ENCODE assay signal across 24 cellular contexts in genomic region chr15:80167936-80168335, GRCh38. TPM values are rescaled to one million over a fixed set of nuclear protein-coding genes. Genes with fewer than 3 reads are reported as not detected.
A peak's percentile ranks its signal among the peaks of the same experiment; 100 is the strongest.
DNase-seq lines count a peak whose midpoint lies in the region; ATAC-seq and TF ChIP-seq lines count a peak whose summit lies in the region.
"Had no signal": no experiment of that assay in that cellular context is flagged by ENCODE, and none has a peak within 500 bp of the region (broad histone marks: within the 10 kb centered on the region; RNA-seq: fewer than 3 reads in every experiment).

No MANE protein-coding gene starts in this region.

- H3K9me3 ChIP-seq in breast epithelium (no peaks in the 10 kb centered on the region), neuronal stem cell (replicated peaks in 1 of 2; ENCODE audit: control insufficient read depth in 2 of 2, insufficient read depth in 1 of 2, low read depth in 1 of 2, low read length in 2 of 2) (peaks cover 0 to 2% of the 10 kb centered on the region in 2 donors), sigmoid colon (no peaks in the 10 kb centered on the region)
- H3K9me3 ChIP-seq: A549; BE2C; BLaER1 treated with 17β-estradiol and CSF1 and Interleukin-3, amounts not matched to agents 10 nM and 100 nM; HAP-1 had no signal

- DNase-seq in MCF 10A (ENCODE audit: unreplicated experiment), result no peak
- no peak for DNase-seq in breast epithelium (ENCODE audit: low spot score in 2 of 2)
- DNase-seq in neuronal stem cell (ENCODE audit: low spot score), result no peak
- DNase-seq in sigmoid colon, result peak; percentile 26
- DNase-seq in GM03348 (ENCODE audit: low spot score), result no peak
- DNase-seq in HT-29 (ENCODE audit: low spot score), result no peak
- DNase-seq: 8988T; ACHN; AML-193; BE2C; CD4-positive, alpha-beta T cell; CD8-positive, alpha-beta memory T cell; DMS 273 treated with DMSO at 0.1 percent for 48 hours; DMS79; EL; GDM1; GOT3; HFFc6 had no signal

- H3K36me3 Mint-ChIP-seq in MCF 10A (ENCODE audit: insufficient read depth, unreplicated experiment), result peaks cover 24% of the 10 kb centered on the region
- H3K36me3 Mint-ChIP-seq in activated T-helper 17 cell treated with anti-CD3 and anti-CD28 coated beads, Interleukin-2, amount 50 U/mL, for 72 hours (ENCODE audit: low read depth), result peaks cover 43% of the 10 kb centered on the region

- no peak overlapping the region for H3K23ac ChIP-seq in neuronal stem cell (ENCODE audit: low read depth, low read length, poor library complexity)

- no peaks in the 10 kb centered on the region for H3K79me1 ChIP-seq in neuronal stem cell (ENCODE audit: low read depth, low read length)

- no peak overlapping the region for H2BK12ac ChIP-seq in neuronal stem cell (ENCODE audit: low read length)

- intact Hi-C loops in MCF 10A (cut with micrococcal nuclease), result no loop called here
- intact Hi-C loops in breast epithelium (cut with DNase I; ENCODE audit: low total_unique reads), result no loop called here
- intact Hi-C loops in sigmoid colon (cut with DNase I), result no loop called here

- no peak for ATAC-seq in activated T-helper 17 cell treated with anti-CD3 and anti-CD28 coated beads, Interleukin-2, amount 50 U/mL, for 72 hours (replicated peaks)
- no peak for ATAC-seq in GM19463 (IDR thresholded peaks at IDR 0.05; ENCODE audit: unreplicated experiment)
- ATAC-seq: A549 had no signal

- no CpG with 5 or more reads among the region's 8 CpGs for WGBS in neuronal stem cell (ENCODE audit: extremely low coverage in 2 of 2, insufficient read length in 2 of 2, insufficient replicate concordance in 1 of 2), 2 donors
- WGBS in sigmoid colon, 2 donors, result 95 to 96% methylated on average over 8 of the region's 8 CpGs

- H4K8ac ChIP-seq in neuronal stem cell (ENCODE audit: low read depth, low read length), result no peak overlapping the region

- no peak overlapping the region for H3K4ac ChIP-seq in neuronal stem cell (ENCODE audit: low read length)

- no peaks in the 10 kb centered on the region for H3K27me3 ChIP-seq in breast epithelium
- H3K27me3 ChIP-seq in neuronal stem cell (ENCODE audit: control insufficient read depth in 3 of 3, insufficient read depth in 3 of 3, low read depth in 1 of 3, low read length in 3 of 3), result no peaks in the 10 kb centered on the region
- H3K27me3 ChIP-seq in sigmoid colon, result no peaks in the 10 kb centered on the region
- H3K27me3 ChIP-seq: BE2C; BLaER1 treated with 17β-estradiol and CSF1 and Interleukin-3, amounts not matched to agents 10 nM and 100 nM had no signal

- H2BK5ac ChIP-seq in neuronal stem cell (ENCODE audit: low read length), result no peak overlapping the region

- H2AFZ ChIP-seq in neuronal stem cell (ENCODE audit: low read length), result no peak overlapping the region

- no peak overlapping the region for H2BK120ac ChIP-seq in neuronal stem cell (ENCODE audit: low read depth, low read length)

- H3K4me1 ChIP-seq in breast epithelium, result no peaks in the 10 kb centered on the region
- H3K4me1 ChIP-seq in neuronal stem cell (ENCODE audit: control insufficient read depth in 2 of 2, insufficient read depth in 1 of 2, low read depth in 1 of 2, low read length in 2 of 2), result peaks cover 0 to 3% of the 10 kb centered on the region in 2 donors
- peaks cover 0 to 4% (median 0%) of the 10 kb centered on the region in 4 donors for H3K4me1 ChIP-seq in sigmoid colon
- H3K4me1 ChIP-seq: A549, BE2C, HAP-1 had no signal

- no peaks in the 10 kb centered on the region for H3K9me3 Mint-ChIP-seq in MCF 10A (ENCODE audit: unreplicated experiment)
- no peaks in the 10 kb centered on the region for H3K9me3 Mint-ChIP-seq in activated T-helper 17 cell treated with anti-CD3 and anti-CD28 coated beads, Interleukin-2, amount 50 U/mL, for 72 hours
- H3K9me3 Mint-ChIP-seq: CD4-positive, alpha-beta T cell; CD8-positive, alpha-beta memory T cell; HFFc6 had no signal

- peak overlapping the region; percentile 59 for H3K27ac Mint-ChIP-seq in MCF 10A (ENCODE audit: low read depth, unreplicated experiment)
- peak overlapping the region; percentile 36 for H3K27ac Mint-ChIP-seq in activated T-helper 17 cell treated with anti-CD3 and anti-CD28 coated beads, Interleukin-2, amount 50 U/mL, for 72 hours
- H3K27ac Mint-ChIP-seq: CD4-positive, alpha-beta T cell had no signal

- POLR2A ChIA-PET in MCF 10A (lab: Yijun Ruan, JAX), result interaction anchor here (0.7 to 1.6 kb wide), 9 partner anchors 11 to 269 kb away, joined by 3 to 16 read pairs (median 3); partner anchors contain the start of genes FAH and ZFAND6

- no peak overlapping the region for H3K4me3 Mint-ChIP-seq in MCF 10A (ENCODE audit: unreplicated experiment)
- no peak overlapping the region for H3K4me3 Mint-ChIP-seq in activated T-helper 17 cell treated with anti-CD3 and anti-CD28 coated beads, Interleukin-2, amount 50 U/mL, for 72 hours
- H3K4me3 Mint-ChIP-seq: CD14-positive monocyte; CD4-positive, alpha-beta T cell; CD8-positive, alpha-beta memory T cell; HFFc6 had no signal

- H3K14ac ChIP-seq in neuronal stem cell (ENCODE audit: low read length), result no peak overlapping the region

- no peak overlapping the region for H3K4me2 ChIP-seq in neuronal stem cell (ENCODE audit: insufficient read depth, low read length, poor library complexity, severe bottlenecking)
- H3K4me2 ChIP-seq: A549; BLaER1 treated with 17β-estradiol and CSF1 and Interleukin-3, amounts not matched to agents 10 nM and 100 nM had no signal

- no peak overlapping the region for H2BK15ac ChIP-seq in neuronal stem cell (ENCODE audit: low read length)

- H3K36me3 ChIP-seq in breast epithelium (no peaks in the 10 kb centered on the region), neuronal stem cell (replicated peaks in 1 of 2; ENCODE audit: control insufficient read depth in 2 of 2, insufficient read depth in 2 of 2, low read length in 2 of 2) (peaks cover 0 to 14% of the 10 kb centered on the region in 2 donors), sigmoid colon (peaks cover 0 to 9% (median 0%) of the 10 kb centered on the region in 4 donors)
- H3K36me3 ChIP-seq: BE2C had no signal

- no peak overlapping the region for H2AK5ac ChIP-seq in neuronal stem cell (ENCODE audit: low read depth, low read length)

- no peak overlapping the region for H4K91ac ChIP-seq in neuronal stem cell (ENCODE audit: low read depth, low read length, poor library complexity)

- TF ChIP-seq POLR2A in breast epithelium (IDR thresholded peaks at IDR 0.05) (no peak), sigmoid colon (IDR thresholded peaks at IDR 0.05) (no peak)

- H3K18ac ChIP-seq in neuronal stem cell (ENCODE audit: low read length), result peak overlapping the region; percentile 61

- BruUV-seq in MCF 10A (replicated peaks; lab: Mats Ljungman, UMichigan), result no TSS peak

- H3K4me1 Mint-ChIP-seq in MCF 10A (ENCODE audit: insufficient read depth, unreplicated experiment), result peaks cover 7% of the 10 kb centered on the region
- no peaks in the 10 kb centered on the region for H3K4me1 Mint-ChIP-seq in activated T-helper 17 cell treated with anti-CD3 and anti-CD28 coated beads, Interleukin-2, amount 50 U/mL, for 72 hours
- H3K4me1 Mint-ChIP-seq: CD8-positive, alpha-beta memory T cell had no signal

- TF ChIP-seq CTCF in MCF 10A (IDR thresholded peaks at IDR 0.05; ENCODE audit: unreplicated experiment) (no peak), breast epithelium (IDR thresholded peaks at IDR 0.05) (no peak), sigmoid colon (IDR thresholded peaks at IDR 0.05) (no peak)

- CTCF ChIA-PET in MCF 10A (lab: Yijun Ruan, JAX), result interaction anchor here (0.8 to 1.1 kb wide), 2 partner anchors 80 to 107 kb away, joined by 3 to 4 read pairs; no protein-coding TSS in a partner anchor

- H3K4me3 ChIP-seq in breast epithelium (no peak overlapping the region), neuronal stem cell (ENCODE audit: low read length in 2 of 2) (no peak overlapping the region), sigmoid colon (no peak overlapping the region)
- H3K4me3 ChIP-seq: A549; BLaER1 treated with 17β-estradiol and CSF1 and Interleukin-3, amounts not matched to agents 10 nM and 100 nM; HAP-1 had no signal

- TF ChIP-seq EP300 in sigmoid colon (IDR thresholded peaks at IDR 0.05), result no peak

- H3K27ac ChIP-seq in breast epithelium (no peak overlapping the region), neuronal stem cell (replicated peaks; ENCODE audit: low read length) (no peak overlapping the region), sigmoid colon (no peak overlapping the region)
- H3K27ac ChIP-seq: A549; BLaER1 treated with 17β-estradiol and CSF1 and Interleukin-3, amounts not matched to agents 10 nM and 100 nM had no signal

- H3K9ac ChIP-seq in neuronal stem cell (ENCODE audit: low read depth, low read length, poor library complexity), result no peak overlapping the region
- H3K9ac ChIP-seq: BLaER1 treated with 17β-estradiol and CSF1 and Interleukin-3, amounts not matched to agents 10 nM and 100 nM had no signal

- no peaks in the 10 kb centered on the region for H3K27me3 Mint-ChIP-seq in MCF 10A (ENCODE audit: insufficient read depth, unreplicated experiment)
- H3K27me3 Mint-ChIP-seq in activated T-helper 17 cell treated with anti-CD3 and anti-CD28 coated beads, Interleukin-2, amount 50 U/mL, for 72 hours, result no peaks in the 10 kb centered on the region
- H3K27me3 Mint-ChIP-seq: CD4-positive, alpha-beta T cell had no signal

RNA-seq across cellular contexts. Expression of gene FAH, which starts 15.1 kb away (rescaled TPM):
- total RNA-seq in MCF 10A (2022), result 25.3 and 32.8 TPM in 2 replicates
- total RNA-seq in breast epithelium, result 100 to 1,000 TPM in 1 of 3 donors, 10 to 100 TPM in 2; 48.8 to 164 (median 50.9) TPM
- total RNA-seq in activated T-helper 17 cell treated with anti-CD3 and anti-CD28 coated beads, Interleukin-2, amount 50 U/mL, for 72 hours, result 10 to 100 TPM; 66.3 to 87.7 TPM
- 8.8 TPM for polyA plus RNA-seq in neuronal stem cell (2013, experiment 1 of 2)
- polyA plus RNA-seq in neuronal stem cell (2013, experiment 2 of 2), result 7.9 TPM
- total RNA-seq in sigmoid colon, result 10 to 100 TPM; 11.4 to 23.5 (median 12.0) TPM
- polyA plus RNA-seq in sigmoid colon, result 10 to 100 TPM; 14.4 to 17.5 (median 17.1) TPM
- 27.6 and 32.9 TPM in 2 replicates for total RNA-seq in HT-29 (2014; rRNA removed; shearing (Covaris generic))
